ENCODE assay signal across 1 cellular context in the genomic region with DNA sequence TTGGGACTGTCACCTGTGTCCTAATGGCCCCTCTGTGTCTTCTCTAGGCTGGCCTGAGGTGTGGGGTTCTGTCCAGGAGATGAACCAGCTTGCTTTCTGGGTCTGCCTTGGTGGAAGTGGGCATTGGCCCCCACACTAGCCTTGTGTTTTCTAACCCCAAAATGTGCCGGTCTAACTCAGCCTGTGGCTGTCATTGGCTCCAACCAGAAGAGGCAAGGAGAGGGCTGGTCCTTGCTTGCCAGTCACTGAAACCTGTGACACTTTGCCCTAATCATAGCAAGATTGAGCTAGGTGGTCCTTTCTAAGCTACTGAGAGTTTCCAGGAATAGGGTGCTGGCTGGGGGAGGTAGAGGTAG.
TF ChIP-seq lines count a peak whose summit lies in the region.

No MANE protein-coding gene starts in this region.

TF ChIP-seq in HCT116, 20 proteins besides CTCF, POLR2A, EP300 and RAD21 (continued from another document):
- TF ChIP-seq, protein P1, sequence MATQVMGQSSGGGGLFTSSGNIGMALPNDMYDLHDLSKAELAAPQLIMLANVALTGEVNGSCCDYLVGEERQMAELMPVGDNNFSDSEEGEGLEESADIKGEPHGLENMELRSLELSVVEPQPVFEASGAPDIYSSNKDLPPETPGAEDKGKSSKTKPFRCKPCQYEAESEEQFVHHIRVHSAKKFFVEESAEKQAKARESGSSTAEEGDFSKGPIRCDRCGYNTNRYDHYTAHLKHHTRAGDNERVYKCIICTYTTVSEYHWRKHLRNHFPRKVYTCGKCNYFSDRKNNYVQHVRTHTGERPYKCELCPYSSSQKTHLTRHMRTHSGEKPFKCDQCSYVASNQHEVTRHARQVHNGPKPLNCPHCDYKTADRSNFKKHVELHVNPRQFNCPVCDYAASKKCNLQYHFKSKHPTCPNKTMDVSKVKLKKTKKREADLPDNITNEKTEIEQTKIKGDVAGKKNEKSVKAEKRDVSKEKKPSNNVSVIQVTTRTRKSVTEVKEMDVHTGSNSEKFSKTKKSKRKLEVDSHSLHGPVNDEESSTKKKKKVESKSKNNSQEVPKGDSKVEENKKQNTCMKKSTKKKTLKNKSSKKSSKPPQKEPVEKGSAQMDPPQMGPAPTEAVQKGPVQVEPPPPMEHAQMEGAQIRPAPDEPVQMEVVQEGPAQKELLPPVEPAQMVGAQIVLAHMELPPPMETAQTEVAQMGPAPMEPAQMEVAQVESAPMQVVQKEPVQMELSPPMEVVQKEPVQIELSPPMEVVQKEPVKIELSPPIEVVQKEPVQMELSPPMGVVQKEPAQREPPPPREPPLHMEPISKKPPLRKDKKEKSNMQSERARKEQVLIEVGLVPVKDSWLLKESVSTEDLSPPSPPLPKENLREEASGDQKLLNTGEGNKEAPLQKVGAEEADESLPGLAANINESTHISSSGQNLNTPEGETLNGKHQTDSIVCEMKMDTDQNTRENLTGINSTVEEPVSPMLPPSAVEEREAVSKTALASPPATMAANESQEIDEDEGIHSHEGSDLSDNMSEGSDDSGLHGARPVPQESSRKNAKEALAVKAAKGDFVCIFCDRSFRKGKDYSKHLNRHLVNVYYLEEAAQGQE (IDR thresholded peaks at IDR 0.05; ENCODE audit: low read depth), result no peak
- TF ChIP-seq SIN3A (IDR thresholded peaks at IDR 0.05; ENCODE audit: low read depth) (no peak), TCF7L2 (IDR thresholded peaks at IDR 0.05; ENCODE audit: borderline replicate concordance, extremely low read depth, insufficient read depth, insufficient read length) (no peak), ELF1 (IDR thresholded peaks at IDR 0.05; ENCODE audit: borderline replicate concordance, low read depth) (no peak), CBX3 (IDR thresholded peaks at IDR 0.05; ENCODE audit: low read depth) (no peak), EGR1 (IDR thresholded peaks at IDR 0.05; ENCODE audit: low read depth) (no peak), YY1 (IDR thresholded peaks at IDR 0.05; ENCODE audit: extremely low read depth, insufficient replicate concordance, low read depth, low read length) (no peak), POLR2AphosphoS5 (IDR thresholded peaks at IDR 0.05; ENCODE audit: low read depth, low read length) (no peak), CEBPB (IDR thresholded peaks at IDR 0.05; ENCODE audit: low read depth) (no peak), SP1 (IDR thresholded peaks at IDR 0.05; ENCODE audit: low read depth) (no peak), EZH2phosphoT487 (IDR thresholded peaks at IDR 0.05; ENCODE audit: borderline replicate concordance) (no peak), EZH2 (IDR thresholded peaks at IDR 0.05) (no peak), SRF (IDR thresholded peaks at IDR 0.05; ENCODE audit: low read depth) (no peak)
